Comparison of ENCODE assay signal across 12 cellular contexts in genomic region chr16:50396770-50397525, GRCh38. TPM values are rescaled to one million over a fixed set of nuclear protein-coding genes. Genes with fewer than 3 reads are reported as not detected.
A peak's percentile ranks its signal among the peaks of the same experiment; 100 is the strongest.
DNase-seq lines count a peak whose midpoint lies in the region; ATAC-seq, FAIRE-seq and TF ChIP-seq lines count a peak whose summit lies in the region.
"Had no signal": no experiment of that assay in that cellular context is flagged by ENCODE, and none has a peak within 500 bp of the region (broad histone marks: within the 10 kb centered on the region; RNA-seq: fewer than 3 reads in every experiment).

No MANE protein-coding gene starts in this region.

- TF ChIP-seq POLR2A in H54 (IDR thresholded peaks at IDR 0.05; ENCODE audit: low read depth, low read length), result no peak

- no peaks in the 10 kb centered on the region for H3K9me3 Mint-ChIP-seq in endodermal cell
- no peaks in the 10 kb centered on the region for H3K9me3 Mint-ChIP-seq in neural crest cell
- H3K9me3 Mint-ChIP-seq: naive B cell had no signal

- H3K36me3 ChIP-seq in endodermal cell (ENCODE audit: control insufficient read depth, insufficient read depth, low read length) (no peaks in the 10 kb centered on the region), upper lobe of right lung (no peaks in the 10 kb centered on the region)

- FAIRE-seq in H54 (lab: Jason Lieb, UNC), result peak; percentile 91

- intact Hi-C loops in dorsolateral prefrontal cortex (cut with DNase I), result no loop called here
- intact Hi-C loops in upper lobe of right lung (cut with DNase I), result no loop called here

- H3K27me3 Mint-ChIP-seq in endodermal cell (ENCODE audit: insufficient read depth) (no peaks in the 10 kb centered on the region), neural crest cell (ENCODE audit: low read depth) (no peaks in the 10 kb centered on the region)

- H3K4me3 Mint-ChIP-seq in endodermal cell (no peak overlapping the region), neural crest cell (no peak overlapping the region)
- H3K4me3 Mint-ChIP-seq: naive B cell had no signal

- DNase-seq in H54 (ENCODE audit: insufficient read length, low spot score), result peak; percentile 71
- DNase-seq in NCI-H226, result peak; percentile 94
- DNase-seq in endodermal cell, result peak; percentile 85
- DNase-seq in neural crest cell (ENCODE audit: low read depth, low spot score), result no peak
- no peak for DNase-seq in dorsolateral prefrontal cortex
- DNase-seq in effector CD4-positive, alpha-beta T cell, result no peak
- no peak for DNase-seq in upper lobe of right lung
- DNase-seq: GF-D8, H7, naive B cell, NCI-H1436 treated with DMSO at 0.1 percent for 48 hours had no signal

- H3K9me3 ChIP-seq in endodermal cell (ENCODE audit: control insufficient read depth, low read length) (no peaks in the 10 kb centered on the region), upper lobe of right lung (no peaks in the 10 kb centered on the region)

- no peak for TF ChIP-seq CTCF in endodermal cell (conservative IDR thresholded peaks at IDR 0.05)
- TF ChIP-seq CTCF in neural crest cell (conservative IDR thresholded peaks at IDR 0.05), result no peak
- no peak for TF ChIP-seq CTCF in dorsolateral prefrontal cortex (IDR thresholded peaks at IDR 0.05 in 54 of 56, conservative IDR thresholded peaks at IDR 0.05 in 2 of 56; ENCODE audit: low read depth in 1 of 56, partially characterized antibody in 56 of 56)
- no peak for TF ChIP-seq CTCF in upper lobe of right lung (IDR thresholded peaks at IDR 0.05)

- 86 to 90% methylated on average over 5 to 7 of the region's 7 CpGs for WGBS in endodermal cell (ENCODE audit: insufficient coverage in 1 of 2, insufficient read length in 1 of 2), 2 experiments

- H3K27ac Mint-ChIP-seq in endodermal cell (no peak overlapping the region), neural crest cell (ENCODE audit: unreplicated experiment) (peak overlapping the region; percentile 10)

- H3K27me3 ChIP-seq in endodermal cell (ENCODE audit: control insufficient read depth, insufficient read depth, low read length, poor library complexity, severe bottlenecking), result no peaks in the 10 kb centered on the region
- H3K27me3 ChIP-seq in dorsolateral prefrontal cortex, result peaks cover 0 to 8% (median 0%) of the 10 kb centered on the region in 45 donors
- no peaks in the 10 kb centered on the region for H3K27me3 ChIP-seq in upper lobe of right lung

- ATAC-seq in upper lobe of right lung, result no peak

- H3K27ac ChIP-seq in endodermal cell (ENCODE audit: low read depth, low read length), result no peak overlapping the region
- no peak overlapping the region for H3K27ac ChIP-seq in dorsolateral prefrontal cortex
- H3K27ac ChIP-seq in upper lobe of right lung, result no peak overlapping the region
- H3K27ac ChIP-seq: VCaP had no signal

- H3K9ac ChIP-seq in endodermal cell (ENCODE audit: extremely low read depth, low read length, poor library complexity, severe bottlenecking), result no peak overlapping the region

- peaks cover 5% of the 10 kb centered on the region for H3K4me1 Mint-ChIP-seq in endodermal cell
- peaks cover 19% of the 10 kb centered on the region for H3K4me1 Mint-ChIP-seq in neural crest cell

- no peaks in the 10 kb centered on the region for H3K4me1 ChIP-seq in endodermal cell (ENCODE audit: control insufficient read depth, insufficient read depth, low read length)
- no peaks in the 10 kb centered on the region for H3K4me1 ChIP-seq in upper lobe of right lung

- H3K4me3 ChIP-seq in endodermal cell (ENCODE audit: low read length) (no peak overlapping the region), dorsolateral prefrontal cortex (no peak overlapping the region), upper lobe of right lung (no peak overlapping the region)

- H3K36me3 Mint-ChIP-seq in endodermal cell (ENCODE audit: low read depth) (no peaks in the 10 kb centered on the region), neural crest cell (ENCODE audit: low read depth) (no peaks in the 10 kb centered on the region)
- H3K36me3 Mint-ChIP-seq: naive B cell had no signal

RNA-seq across cellular contexts. Expression of gene BRD7, which starts 28.2 kb away (rescaled TPM):
- total RNA-seq in endodermal cell (100 to 1,000 TPM; 125 to 163 TPM), neural crest cell (130 and 163 TPM in 2 replicates), dorsolateral prefrontal cortex (10 to 100 TPM; 39.0 to 87.8 (median 53.4) TPM), upper lobe of right lung (62.9 TPM)
- polyA plus RNA-seq in endodermal cell (2013, experiment 1 of 2), result 124 TPM
- 114 TPM for polyA plus RNA-seq in endodermal cell (2013, experiment 2 of 2)

Comparison
In these comparisons a context has a peak if more than half of its experiments do, and no peak if none do; other contexts are left out.
1. DNase-seq: peak in H54 (single experiment), NCI-H226 (single experiment) and endodermal cell (single experiment); none in neural crest cell (single experiment), dorsolateral prefrontal cortex (0 of 10), effector CD4-positive, alpha-beta T cell (single experiment) and upper lobe of right lung (single experiment).